Comparison of ENCODE assay signal across 27 cellular contexts in the genomic region with DNA sequence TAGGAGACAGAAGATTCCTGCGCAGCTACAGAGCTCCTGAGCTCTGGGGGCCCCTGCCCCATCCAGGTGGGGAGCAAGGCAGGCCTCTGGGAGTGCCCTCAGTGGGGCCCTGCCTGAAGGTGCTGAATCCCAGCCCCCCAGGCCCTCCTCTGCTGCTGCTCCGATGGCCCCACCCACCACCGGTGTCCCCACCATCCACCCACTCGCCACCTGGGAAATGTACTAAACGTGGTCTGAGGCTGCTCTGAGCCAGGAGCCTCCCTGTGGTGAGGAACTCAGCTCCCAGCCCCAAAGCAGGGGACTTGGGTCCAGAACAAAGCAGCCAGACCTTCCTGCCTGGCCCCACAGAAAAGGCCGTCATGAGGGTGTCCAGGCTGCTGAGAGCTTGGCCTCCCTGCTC.
"Had no signal": no experiment of that assay in that cellular context is flagged by ENCODE, and none has a peak within 500 bp of the region (broad histone marks: within the 10 kb centered on the region; RNA-seq: fewer than 3 reads in every experiment).

No MANE protein-coding gene starts in this region.

- H3K27ac ChIP-seq: brain microvascular endothelial cell had no signal

- H3K36me3 ChIP-seq: brain microvascular endothelial cell had no signal

- H3K4me1 Mint-ChIP-seq: activated CD4-positive, alpha-beta T cell treated with anti-CD3 and anti-CD28 coated beads, Interleukin-2, amount 10 ng/mL, durations not matched to agents 7 days and 5 days; activated naive CD4-positive, alpha-beta T cell treated with anti-CD3 and anti-CD28 coated beads, Interleukin-2, amount 10 ng/mL, durations not matched to agents 7 days and 5 days; activated naive CD8-positive, alpha-beta T cell treated with anti-CD3 and anti-CD28 coated beads, Interleukin-2, amount 50 U/mL, for 24 hours; central memory CD8-positive, alpha-beta T cell; T-cell; T-helper 17 cell had no signal

- H3K27ac Mint-ChIP-seq: activated CD4-positive, alpha-beta memory T cell treated with anti-CD3 and anti-CD28 coated beads for 36 hours; activated CD4-positive, alpha-beta T cell treated with anti-CD3 and anti-CD28 coated beads, Interleukin-2, amount 10 ng/mL, durations not matched to agents 7 days and 5 days; activated naive CD4-positive, alpha-beta T cell treated with anti-CD3 and anti-CD28 coated beads, Interleukin-2, amount 10 ng/mL, durations not matched to agents 7 days and 5 days; activated naive CD8-positive, alpha-beta T cell; activated naive CD8-positive, alpha-beta T cell treated with anti-CD3 and anti-CD28 coated beads, Interleukin-2, amount 50 U/mL, for 24 hours; T-cell; T-helper 17 cell had no signal

- ATAC-seq: activated naive CD8-positive, alpha-beta T cell treated with anti-CD3 and anti-CD28 coated beads, Interleukin-2, amount 50 U/mL, for 24 hours; Panc1; SK-N-SH treated with all-trans-retinoic acid at 6 μM for 48 hours; T-cell; T-helper 17 cell had no signal

- H3K4me3 Mint-ChIP-seq: activated CD4-positive, alpha-beta memory T cell treated with anti-CD3 and anti-CD28 coated beads for 36 hours; activated CD4-positive, alpha-beta T cell treated with anti-CD3 and anti-CD28 coated beads, Interleukin-2, amount 10 ng/mL, durations not matched to agents 7 days and 5 days; activated naive CD4-positive, alpha-beta T cell treated with anti-CD3 and anti-CD28 coated beads, Interleukin-2, amount 10 ng/mL, durations not matched to agents 7 days and 5 days; activated naive CD8-positive, alpha-beta T cell; activated naive CD8-positive, alpha-beta T cell treated with anti-CD3 and anti-CD28 coated beads, Interleukin-2, amount 50 U/mL, for 24 hours; central memory CD8-positive, alpha-beta T cell; T-cell; T-helper 17 cell had no signal

- H3K27me3 ChIP-seq: brain microvascular endothelial cell had no signal

- H3K27me3 Mint-ChIP-seq: activated CD4-positive, alpha-beta T cell treated with anti-CD3 and anti-CD28 coated beads, Interleukin-2, amount 10 ng/mL, durations not matched to agents 7 days and 5 days had no signal

- H3K36me3 Mint-ChIP-seq: activated CD4-positive, alpha-beta memory T cell treated with anti-CD3 and anti-CD28 coated beads for 36 hours; activated naive CD4-positive, alpha-beta T cell treated with anti-CD3 and anti-CD28 coated beads, Interleukin-2, amount 10 ng/mL, durations not matched to agents 7 days and 5 days; activated naive CD8-positive, alpha-beta T cell; T-cell had no signal

- DNase-seq: activated CD4-positive, alpha-beta memory T cell treated with anti-CD3 and anti-CD28 coated beads for 36 hours; activated CD4-positive, alpha-beta T cell treated with anti-CD3 and anti-CD28 coated beads, Interleukin-2, amount 10 ng/mL, durations not matched to agents 7 days and 5 days; activated CD8-positive, alpha-beta memory T cell treated with anti-CD3 and anti-CD28 coated beads, Interleukin-2, amount 50 U/mL, for 48 hours; activated effector memory CD4-positive, alpha-beta T cell treated with Interleukin-2 at 50 U/mL for 16 hours; activated naive CD4-positive, alpha-beta T cell treated with anti-CD3 and anti-CD28 coated beads, Interleukin-2, amount 10 ng/mL, durations not matched to agents 7 days and 5 days; activated naive CD8-positive, alpha-beta T cell treated with anti-CD3 and anti-CD28 coated beads, Interleukin-2, amount 50 U/mL, for 24 hours; activated T-cell treated with anti-CD3 and anti-CD28 coated beads, Interleukin-2, amount 50 U/mL, for 48 hours; anterior cingulate cortex; brain microvascular endothelial cell; Karpas-422; KBM-7; NCI-H1105; NCI-H1417 treated with DMSO at 0.1 percent for 48 hours; NCI-H187 treated with DMSO at 0.1 percent for 48 hours; NCI-H2081; NCI-H2171 treated with DMSO at 0.1 percent for 48 hours; NCI-H226; NCI-H446 treated with DMSO at 0.1 percent for 48 hours; NCI-H524; NCI-H69; SIG-M5; T-cell; T-helper 17 cell had no signal
